1 cellular context compared by ENCODE assay signal in genomic region chr2:197086500-197086899, GRCh38.
TF ChIP-seq lines count a peak whose summit lies in the region.

No MANE protein-coding gene starts in this region.

TF ChIP-seq in HepG2, 621 proteins besides CTCF, POLR2A, EP300 and RAD21 (continued from another document):
- TF ChIP-seq ATF3 (CRISPR knock-in tag; IDR thresholded peaks at IDR 0.05): no peak
- TF ChIP-seq ZNF232 (CRISPR knock-in tag; IDR thresholded peaks at IDR 0.05; ENCODE audit: borderline replicate concordance): no peak
- no peak for TF ChIP-seq ZNF383 (CRISPR knock-in tag; IDR thresholded peaks at IDR 0.05; ENCODE audit: borderline replicate concordance)
- TF ChIP-seq BCL6 (CRISPR knock-in tag; IDR thresholded peaks at IDR 0.05): no peak
- no peak for TF ChIP-seq ZIK1 (CRISPR knock-in tag; IDR thresholded peaks at IDR 0.05; ENCODE audit: borderline replicate concordance, low read depth)
- TF ChIP-seq CBX2 (IDR thresholded peaks at IDR 0.05; ENCODE audit: low read depth, low read length): no peak
- TF ChIP-seq CBX2 (CRISPR knock-in tag; IDR thresholded peaks at IDR 0.05; ENCODE audit: low read depth): no peak
- no peak for TF ChIP-seq ELF1 (CRISPR knock-in tag; IDR thresholded peaks at IDR 0.05)
- no peak for TF ChIP-seq MYC (CRISPR knock-in tag; IDR thresholded peaks at IDR 0.05; ENCODE audit: borderline replicate concordance)
- TF ChIP-seq ISX (CRISPR knock-in tag; conservative IDR thresholded peaks at IDR 0.05): no peak
- no peak for TF ChIP-seq MYNN (CRISPR knock-in tag; IDR thresholded peaks at IDR 0.05; ENCODE audit: low read depth)
- no peak for TF ChIP-seq ZNF605 (CRISPR knock-in tag; IDR thresholded peaks at IDR 0.05)
- no peak for TF ChIP-seq KLF11 (CRISPR knock-in tag; IDR thresholded peaks at IDR 0.05)
